14 cellular contexts compared by ENCODE assay signal in the genomic region with DNA sequence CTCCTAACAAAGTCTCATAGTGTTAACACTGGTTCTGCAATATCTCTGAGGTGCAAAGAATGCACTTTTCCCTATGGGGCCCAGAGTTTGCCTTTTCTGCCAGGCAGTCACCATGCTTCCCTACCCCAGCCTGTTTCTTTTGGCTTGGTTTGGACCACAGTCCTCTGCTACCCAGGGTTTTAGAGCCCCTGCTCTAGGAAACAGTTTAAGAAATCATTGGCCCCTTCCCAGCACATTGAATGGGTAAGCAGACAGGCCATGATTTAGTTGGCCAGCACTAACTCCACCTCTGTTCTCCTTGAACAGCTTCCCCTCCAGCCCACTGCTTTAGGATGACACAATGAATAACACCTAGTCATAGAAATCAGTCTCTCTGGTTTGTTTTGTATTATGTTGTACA.
DNase-seq lines count a peak whose midpoint lies in the region; ATAC-seq and TF ChIP-seq lines count a peak whose summit lies in the region.
"Had no signal": no experiment of that assay in that cellular context is flagged by ENCODE, and none has a peak within 500 bp of the region (broad histone marks: within the 10 kb centered on the region; RNA-seq: fewer than 3 reads in every experiment).

No MANE protein-coding gene starts in this region.

- H3K36me3 Mint-ChIP-seq in activated naive CD8-positive, alpha-beta T cell, result no peaks in the 10 kb centered on the region
- H3K36me3 Mint-ChIP-seq in activated naive CD8-positive, alpha-beta T cell treated with anti-CD3 and anti-CD28 coated beads, Interleukin-2, amount 50 U/mL, for 24 hours (ENCODE audit: low read depth), result peaks cover 23% of the 10 kb centered on the region
- peaks cover 0 to 15% (median 3%) of the 10 kb centered on the region in 3 donors for H3K36me3 Mint-ChIP-seq in immature natural killer cell

- H3K9me3 ChIP-seq in testis, result no peaks in the 10 kb centered on the region
- H3K9me3 ChIP-seq: SJSA1, thyroid gland had no signal

- no peaks in the 10 kb centered on the region for H3K36me3 ChIP-seq in testis (ENCODE audit: low read depth, missing control alignments)

- no peak for TF ChIP-seq POLR2A in testis (IDR thresholded peaks at IDR 0.05)

- in situ Hi-C loops in astrocyte of the spinal cord (cut with HindIII; ENCODE audit: low sequenced_read_pairs), result no loop called here

- no peaks in the 10 kb centered on the region for H3K27me3 Mint-ChIP-seq in activated naive CD8-positive, alpha-beta T cell
- H3K27me3 Mint-ChIP-seq in activated naive CD8-positive, alpha-beta T cell treated with anti-CD3 and anti-CD28 coated beads, Interleukin-2, amount 50 U/mL, for 24 hours, result no peaks in the 10 kb centered on the region
- H3K27me3 Mint-ChIP-seq in immature natural killer cell (ENCODE audit: low read depth in 3 of 3), result peaks cover 0 to 5% (median 3%) of the 10 kb centered on the region in 3 donors

- intact Hi-C loops in testis (cut with DNase I; ENCODE audit: low total_unique reads), result loop anchor here (10.0 kb wide), 2 partner anchors 57 to 167 kb away; no protein-coding TSS in a partner anchor

- ATAC-seq in activated naive CD8-positive, alpha-beta T cell treated with anti-CD3 and anti-CD28 coated beads, Interleukin-2, amount 50 U/mL, for 24 hours, result no peak
- no peak for ATAC-seq in GM19395 (IDR thresholded peaks at IDR 0.05; ENCODE audit: unreplicated experiment)

- H3K4me1 Mint-ChIP-seq in activated naive CD8-positive, alpha-beta T cell (ENCODE audit: low read depth), result peaks cover 11% of the 10 kb centered on the region
- H3K4me1 Mint-ChIP-seq in activated naive CD8-positive, alpha-beta T cell treated with anti-CD3 and anti-CD28 coated beads, Interleukin-2, amount 50 U/mL, for 24 hours, result peaks cover 9% of the 10 kb centered on the region
- peaks cover 4 to 9% of the 10 kb centered on the region in 2 donors for H3K4me1 Mint-ChIP-seq in immature natural killer cell

- H3K27ac ChIP-seq in testis, result peak overlapping the region; percentile 1 to 95
- H3K27ac ChIP-seq: SJSA1, thyroid gland had no signal

- H3K27me3 ChIP-seq in testis, result no peaks in the 10 kb centered on the region
- H3K27me3 ChIP-seq: SJSA1, thyroid gland had no signal

- H3K4me3 ChIP-seq in astrocyte of the spinal cord (ENCODE audit: low read depth, low read length) (no peak overlapping the region), testis (no peak overlapping the region)
- H3K4me3 ChIP-seq: SJSA1, smooth muscle cell, thyroid gland had no signal

- peaks cover 65% of the 10 kb centered on the region for H3K4me1 ChIP-seq in testis

- no peaks in the 10 kb centered on the region for H3K9me3 Mint-ChIP-seq in activated naive CD8-positive, alpha-beta T cell (ENCODE audit: low read depth)
- H3K9me3 Mint-ChIP-seq in activated naive CD8-positive, alpha-beta T cell treated with anti-CD3 and anti-CD28 coated beads, Interleukin-2, amount 50 U/mL, for 24 hours, result no peaks in the 10 kb centered on the region
- no peaks in the 10 kb centered on the region for H3K9me3 Mint-ChIP-seq in immature natural killer cell

- TF ChIP-seq CTCF in astrocyte of the spinal cord (IDR thresholded peaks at IDR 0.05; ENCODE audit: low read depth, low read length), result no peak
- no peak for TF ChIP-seq CTCF in testis (IDR thresholded peaks at IDR 0.05)

- peak overlapping the region; percentile 41 for H3K27ac Mint-ChIP-seq in activated naive CD8-positive, alpha-beta T cell
- no peak overlapping the region for H3K27ac Mint-ChIP-seq in activated naive CD8-positive, alpha-beta T cell treated with anti-CD3 and anti-CD28 coated beads, Interleukin-2, amount 50 U/mL, for 24 hours
- peak overlapping the region in 5 of 6 donors; percentile 5 to 46 (median 14) for H3K27ac Mint-ChIP-seq in immature natural killer cell

- H3K4me3 Mint-ChIP-seq in activated naive CD8-positive, alpha-beta T cell, result no peak overlapping the region
- H3K4me3 Mint-ChIP-seq in activated naive CD8-positive, alpha-beta T cell treated with anti-CD3 and anti-CD28 coated beads, Interleukin-2, amount 50 U/mL, for 24 hours, result no peak overlapping the region
- H3K4me3 Mint-ChIP-seq in immature natural killer cell, result no peak overlapping the region

- no peak for DNase-seq in activated naive CD8-positive, alpha-beta T cell treated with anti-CD3 and anti-CD28 coated beads, Interleukin-2, amount 50 U/mL, for 24 hours
- DNase-seq in astrocyte of the spinal cord (ENCODE audit: low read depth, low spot score), result peak; percentile 55
- no peak for DNase-seq in immature natural killer cell
- DNase-seq in testis, result no peak
- DNase-seq in NCI-H1105 (lab: John Stamatoyannopoulos, UW), result no peak
- DNase-seq in NCI-H2171 (lab: John Stamatoyannopoulos, UW), result no peak
- DNase-seq: DMS153; effector CD4-positive, alpha-beta T cell; kidney; thyroid gland had no signal
